ENCODE assay signal across 12 cellular contexts in genomic region chr6:56849876-56850275, GRCh38.
DNase-seq lines count a peak whose midpoint lies in the region; ATAC-seq, FAIRE-seq and TF ChIP-seq lines count a peak whose summit lies in the region.
"Had no signal": no experiment of that assay in that cellular context is flagged by ENCODE, and none has a peak within 500 bp of the region (broad histone marks: within the 10 kb centered on the region; RNA-seq: fewer than 3 reads in every experiment).

No MANE protein-coding gene starts in this region.

- H3K4me3 ChIP-seq in fibroblast of lung (replicated peaks in 1 of 4; ENCODE audit: control extremely low read depth in 1 of 4, insufficient read depth in 1 of 4, low read depth in 3 of 4, low read length in 4 of 4) (peak overlapping the region; percentile 76 to 87 (median 78)), Peyer's patch (no peak overlapping the region)

- peak overlapping the region; percentile 79 for H3K4me2 ChIP-seq in fibroblast of lung (ENCODE audit: extremely low read depth, insufficient read depth, low read length)

- FAIRE-seq in RCC 7860 (lab: Jason Lieb, UNC), result peak; percentile 51

- peak; percentile 93 for DNase-seq in ELR (ENCODE audit: low read depth)
- peak; percentile 88 for DNase-seq in RCC 7860 (ENCODE audit: low spot score)
- DNase-seq in fibroblast of lung (ENCODE audit: low read depth in 2 of 2), result peak; percentile 41 to 90
- DNase-seq in pons (ENCODE audit: low spot score), result peak; percentile 69
- DNase-seq in Peyer's patch, result no peak
- no peak for DNase-seq in LoVo (ENCODE audit: low spot score)
- DNase-seq: activated naive CD8-positive, alpha-beta T cell treated with anti-CD3 and anti-CD28 coated beads, Interleukin-2, amount 10 ng/mL, durations not matched to agents 7 days and 5 days; left cardiac atrium; NCI-H1048; T-cell had no signal

- ATAC-seq in GM21619 (IDR thresholded peaks at IDR 0.05; ENCODE audit: unreplicated experiment), result no peak
- no peak for ATAC-seq in GM21381 (IDR thresholded peaks at IDR 0.05; ENCODE audit: unreplicated experiment)
- ATAC-seq: T-cell had no signal

- H3K27ac ChIP-seq in fibroblast of lung (ENCODE audit: insufficient read depth, low read length) (peak overlapping the region; percentile 89), Peyer's patch (no peak overlapping the region)

- no peak for TF ChIP-seq POLR2A in Peyer's patch (IDR thresholded peaks at IDR 0.05)

- no peak overlapping the region for H2AFZ ChIP-seq in fibroblast of lung (ENCODE audit: low read length)

- H3K79me2 ChIP-seq in fibroblast of lung (ENCODE audit: control insufficient read depth, insufficient read depth, low read length), result peaks cover 67% of the 10 kb centered on the region

- H3K9ac ChIP-seq in fibroblast of lung (ENCODE audit: insufficient read depth, low read length), result no peak overlapping the region

- TF ChIP-seq CTCF in fibroblast of lung (conservative IDR thresholded peaks at IDR 0.05 in 1 of 2, IDR thresholded peaks at IDR 0.05 in 1 of 2; ENCODE audit: low read depth in 1 of 2, low read length in 2 of 2) (no peak), Peyer's patch (IDR thresholded peaks at IDR 0.05) (no peak)

- H4K20me1 ChIP-seq in fibroblast of lung (ENCODE audit: control insufficient read depth, extremely low read depth, insufficient read depth, low read length), result no peaks in the 10 kb centered on the region

- H3K27me3 ChIP-seq in fibroblast of lung (ENCODE audit: control insufficient read depth, insufficient read depth, low read length), result no peaks in the 10 kb centered on the region
- H3K27me3 ChIP-seq in Peyer's patch, result no peaks in the 10 kb centered on the region

- H3K9me3 ChIP-seq in fibroblast of lung (ENCODE audit: control insufficient read depth, insufficient read depth, low read depth, low read length), result no peaks in the 10 kb centered on the region
- no peaks in the 10 kb centered on the region for H3K9me3 ChIP-seq in Peyer's patch

- H3K4me1 ChIP-seq in fibroblast of lung (ENCODE audit: control insufficient read depth, extremely low read depth, insufficient read depth, low read length) (peaks cover 16% of the 10 kb centered on the region), Peyer's patch (peaks cover 0 to 20% (median 0%) of the 10 kb centered on the region in 4 donors)

- peaks cover 1% of the 10 kb centered on the region for H3K36me3 ChIP-seq in fibroblast of lung (ENCODE audit: control insufficient read depth, insufficient read depth, low read length)
- no peaks in the 10 kb centered on the region for H3K36me3 ChIP-seq in Peyer's patch

Comparison
In these comparisons a context has a peak if more than half of its experiments do, and no peak if none do; other contexts are left out.
1. DNase-seq: peak in ELR (single experiment), RCC 7860 (single experiment), fibroblast of lung (2 of 2) and pons (single experiment); none in Peyer's patch (0 of 3) and LoVo (single experiment).
2. H3K4me3 ChIP-seq: peak in fibroblast of lung (4 of 4); none in Peyer's patch (0 of 4).